Comparison of ENCODE assay signal across 8 cellular contexts in the genomic region with DNA sequence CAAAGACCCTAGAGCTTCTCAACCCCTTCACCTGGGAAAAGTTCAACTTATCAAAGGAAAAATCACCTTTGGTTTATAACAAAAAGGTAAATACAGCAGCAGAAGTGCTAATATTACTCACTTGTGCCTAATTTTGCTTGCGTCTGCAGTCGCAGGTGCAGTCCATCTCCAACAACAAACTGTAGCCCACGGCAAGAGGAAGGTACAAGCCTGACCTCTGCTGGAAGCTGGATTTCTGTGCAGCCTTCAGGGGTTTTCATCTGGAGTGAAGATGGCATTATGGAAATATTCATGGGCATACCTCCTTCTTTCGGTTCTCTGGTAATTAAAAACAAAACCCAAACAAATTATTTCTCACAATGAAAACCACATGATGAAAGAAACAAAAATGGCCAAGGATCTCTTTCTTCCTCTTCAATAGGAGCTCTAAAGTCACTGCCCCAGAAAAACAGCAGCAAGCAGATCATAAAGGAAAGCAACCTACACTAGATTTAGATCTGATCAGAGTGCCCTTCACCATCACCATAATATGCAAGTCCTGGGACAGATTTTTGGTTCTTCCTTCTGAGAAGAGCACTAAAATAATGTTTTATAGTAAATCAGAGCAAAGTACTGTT. TPM values are rescaled to one million over a fixed set of nuclear protein-coding genes. Genes with fewer than 3 reads are reported as not detected.
A peak's percentile ranks its signal among the peaks of the same experiment; 100 is the strongest.
DNase-seq lines count a peak whose midpoint lies in the region; ATAC-seq and TF ChIP-seq lines count a peak whose summit lies in the region.

No MANE protein-coding gene starts in this region.

- no peaks in the 10 kb centered on the region for H3K27me3 Mint-ChIP-seq in endodermal cell (ENCODE audit: insufficient read depth)

- intact Hi-C loops in cardiac septum (cut with DNase I): loop anchor here (5.0 to 10.0 kb wide), 2 partner anchors 693 to 786 kb away; partner anchors contain the start of gene TPBG

- no peaks in the 10 kb centered on the region for H3K9me3 Mint-ChIP-seq in endodermal cell

- no peak overlapping the region for H3K4me3 Mint-ChIP-seq in endodermal cell

- DNase-seq in cardiac muscle cell (ENCODE audit: low read depth in 1 of 2, low spot score in 1 of 2): peak; percentile 59 to 66
- no peak for DNase-seq in cardiac septum (ENCODE audit: low spot score)
- DNase-seq in HT-29 (ENCODE audit: low spot score): peak; percentile 59
- DNase-seq in RPMI7951 (ENCODE audit: low read depth): peak; percentile 34
- DNase-seq in endodermal cell: peak; percentile 76
- DNase-seq in mucosa of gallbladder (ENCODE audit: low spot score): peak; percentile 34
- no peak for DNase-seq in stimulated activated CD8-positive, alpha-beta memory T cell treated with anti-CD3 and anti-CD28 coated beads, Interleukin-4, amount 100 ng/mL, for 48 hours

- peak; percentile 81 for ATAC-seq in GM21576 (IDR thresholded peaks at IDR 0.05; ENCODE audit: unreplicated experiment)

- peaks cover 10% of the 10 kb centered on the region for H3K36me3 ChIP-seq in cardiac muscle cell
- H3K36me3 ChIP-seq in endodermal cell (ENCODE audit: control insufficient read depth, insufficient read depth, low read length): peaks cover 28% of the 10 kb centered on the region

- no peak overlapping the region for H3K27ac Mint-ChIP-seq in endodermal cell

- no peak overlapping the region for H3K27ac ChIP-seq in cardiac muscle cell
- no peak overlapping the region for H3K27ac ChIP-seq in endodermal cell (ENCODE audit: low read depth, low read length)

- peaks cover 36% of the 10 kb centered on the region for H3K36me3 Mint-ChIP-seq in endodermal cell (ENCODE audit: low read depth)

- H3K9me3 ChIP-seq in cardiac muscle cell (ENCODE audit: low read depth): no peaks in the 10 kb centered on the region
- H3K9me3 ChIP-seq in endodermal cell (ENCODE audit: control insufficient read depth, low read length): no peaks in the 10 kb centered on the region

- peak; percentile 84 for TF ChIP-seq CTCF in cardiac muscle cell (IDR thresholded peaks at IDR 0.05; ENCODE audit: low read depth, low read length)
- TF ChIP-seq CTCF in endodermal cell (conservative IDR thresholded peaks at IDR 0.05): peak; percentile 86

- H3K9ac ChIP-seq in endodermal cell (ENCODE audit: extremely low read depth, low read length, poor library complexity, severe bottlenecking): no peak overlapping the region

- H3K27me3 ChIP-seq in cardiac muscle cell: no peaks in the 10 kb centered on the region
- H3K27me3 ChIP-seq in endodermal cell (ENCODE audit: control insufficient read depth, insufficient read depth, low read length, poor library complexity, severe bottlenecking): no peaks in the 10 kb centered on the region

- no peaks in the 10 kb centered on the region for H3K4me1 ChIP-seq in cardiac muscle cell (ENCODE audit: low read depth)
- H3K4me1 ChIP-seq in endodermal cell (ENCODE audit: control insufficient read depth, insufficient read depth, low read length): no peaks in the 10 kb centered on the region

- H3K4me1 Mint-ChIP-seq in endodermal cell: peaks cover 4% of the 10 kb centered on the region

- WGBS in endodermal cell (ENCODE audit: insufficient coverage in 1 of 2, insufficient read length in 1 of 2), 2 experiments: 74% methylated on average over 4 of the region's 4 CpGs; no CpG with 5 or more reads in 1 of the 2 experiments

- H3K4me3 ChIP-seq in cardiac muscle cell (no peak overlapping the region), endodermal cell (ENCODE audit: low read length) (no peak overlapping the region)

RNA-seq across cellular contexts. Expression of gene UBE3D, which starts 7.8 kb away (rescaled TPM):
- 16.2 and 19.5 TPM in 2 replicates for total RNA-seq in cardiac muscle cell
- polyA plus RNA-seq in cardiac muscle cell: 13.9 and 14.5 TPM in 2 replicates
- total RNA-seq in cardiac septum: 2.2 TPM
- 3.9 and 5.9 TPM in 2 replicates for total RNA-seq in HT-29 (2014; rRNA removed; shearing (Covaris generic))
- 5.2 and 5.8 TPM in 2 replicates for total RNA-seq in RPMI7951 (2014; rRNA removed; shearing (Covaris generic))
- 10 to 100 TPM; 16.2 to 18.0 TPM for total RNA-seq in endodermal cell
- polyA plus RNA-seq in endodermal cell (2013, experiment 1 of 2): 14.2 TPM
- polyA plus RNA-seq in endodermal cell (2013, experiment 2 of 2): 11.9 TPM
- 3.6 TPM for total RNA-seq in mucosa of gallbladder

RNA-seq across cellular contexts. Expression of gene DOP1A, which starts 9.7 kb away (rescaled TPM):
- total RNA-seq in cardiac muscle cell (15.4 and 26.0 TPM in 2 replicates), cardiac septum (23.8 TPM), endodermal cell (10 to 100 TPM; 32.2 to 36.0 TPM), mucosa of gallbladder (25.7 TPM)
- polyA plus RNA-seq in cardiac muscle cell: 4.5 and 9.9 TPM in 2 replicates
- 6.5 and 12.4 TPM in 2 replicates for total RNA-seq in HT-29 (2014; rRNA removed; shearing (Covaris generic))
- 9.2 and 15.4 TPM in 2 replicates for total RNA-seq in RPMI7951 (2014; rRNA removed; shearing (Covaris generic))
- 12.3 TPM for polyA plus RNA-seq in endodermal cell (2013, experiment 1 of 2)
- 14.4 TPM for polyA plus RNA-seq in endodermal cell (2013, experiment 2 of 2)

Comparison
In these comparisons a context has a peak if more than half of its experiments do, and no peak if none do; other contexts are left out.
1. DNase-seq: peak in cardiac muscle cell (2 of 2), HT-29 (single experiment), RPMI7951 (single experiment), endodermal cell (single experiment) and mucosa of gallbladder (single experiment); none in cardiac septum (single experiment) and stimulated activated CD8-positive, alpha-beta memory T cell treated with anti-CD3 and anti-CD28 coated beads, Interleukin-4, amount 100 ng/mL, for 48 hours (single experiment).